ENCODE assay signal across 8 cellular contexts in the genomic region with DNA sequence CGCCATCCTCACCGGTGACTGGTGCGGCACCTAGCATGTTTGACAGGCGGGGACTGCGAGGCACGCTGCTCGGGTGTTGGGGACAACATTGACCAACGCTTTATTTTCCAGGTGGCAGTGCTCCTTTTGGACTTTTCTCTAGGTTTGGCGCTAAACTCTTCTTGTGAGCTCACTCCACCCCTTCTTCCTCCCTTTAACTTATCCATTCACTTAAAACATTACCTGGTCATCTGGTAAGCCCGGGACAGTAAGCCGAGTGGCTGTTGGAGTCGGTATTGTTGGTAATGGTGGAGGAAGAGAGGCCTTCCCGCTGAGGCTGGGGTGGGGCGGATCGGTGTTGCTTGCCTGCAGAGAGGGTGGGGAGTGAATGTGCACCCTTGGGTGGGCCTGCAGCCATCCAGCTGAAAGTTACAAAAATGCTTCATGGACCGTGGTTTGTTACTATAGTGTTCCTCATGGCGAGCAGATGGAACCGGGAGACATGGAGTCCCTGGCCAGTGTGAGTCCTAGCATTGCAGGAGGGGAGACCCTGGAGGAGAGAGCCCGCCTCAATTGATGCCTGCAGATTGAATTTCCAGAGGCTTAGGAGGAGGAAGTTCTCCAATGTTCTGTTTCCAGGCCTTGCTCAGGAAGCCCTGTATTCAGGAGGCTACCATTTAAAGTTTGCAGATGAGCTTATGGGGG. TPM values are rescaled to one million over a fixed set of nuclear protein-coding genes. Genes with fewer than 3 reads are reported as not detected.
DNase-seq lines count a peak whose midpoint lies in the region; ATAC-seq lines count a peak whose summit lies in the region.

No MANE protein-coding gene starts in this region.

- POLR2A ChIA-PET in activated CD8-positive, alpha-beta T cell treated with anti-CD3 and anti-CD28 coated beads, Interleukin-2, amount 10 ng/mL, durations not matched to agents 7 days and 5 days (lab: Charles Lee) = interaction anchor here (0.6 to 19.6 kb wide), 22 partner anchors 9 to 679 kb away, joined by 3 to 4167 read pairs (median 6); a partner anchor contains a TSS

- no peak for ATAC-seq in activated CD8-positive, alpha-beta T cell treated with anti-CD3 and anti-CD28 coated beads, Interleukin-2, amount 10 ng/mL, durations not matched to agents 7 days and 5 days
- ATAC-seq in HG03378 (IDR thresholded peaks at IDR 0.05; ENCODE audit: unreplicated experiment) = no peak

- H3K27ac Mint-ChIP-seq in activated CD8-positive, alpha-beta T cell treated with anti-CD3 and anti-CD28 coated beads, Interleukin-2, amount 10 ng/mL, durations not matched to agents 7 days and 5 days = peak overlapping the region; percentile 100

- H2AFZ ChIP-seq in neuron (ENCODE audit: low read depth, low read length) = no peak overlapping the region

- H3K4me1 ChIP-seq in neuron (ENCODE audit: insufficient read depth, low read length) = peaks cover 46% of the 10 kb centered on the region

- H3K4me3 Mint-ChIP-seq in activated CD8-positive, alpha-beta T cell treated with anti-CD3 and anti-CD28 coated beads, Interleukin-2, amount 10 ng/mL, durations not matched to agents 7 days and 5 days = peak overlapping the region; percentile 87

- H3K4me3 ChIP-seq in neuron (ENCODE audit: low read length) = peak overlapping the region; percentile 94

- peaks cover 61% of the 10 kb centered on the region for H3K36me3 Mint-ChIP-seq in activated CD8-positive, alpha-beta T cell treated with anti-CD3 and anti-CD28 coated beads, Interleukin-2, amount 10 ng/mL, durations not matched to agents 7 days and 5 days (ENCODE audit: low read depth)

- DNase-seq in stimulated activated CD4-positive, alpha-beta T cell treated with anti-CD3 and anti-CD28 coated beads, Interleukin-1b, Interleukin-23, amount 100 ng/mL, for 48 hours = peak; percentile 38
- no peak for DNase-seq in stimulated activated CD4-positive, alpha-beta T cell treated with anti-CD3 and anti-CD28 coated beads, Interleukin-4, amount 100 ng/mL, for 4 hours
- peak; percentile 56 for DNase-seq in activated CD8-positive, alpha-beta T cell treated with anti-CD3 and anti-CD28 coated beads, Interleukin-2, amount 10 ng/mL, durations not matched to agents 7 days and 5 days
- DNase-seq in fibroblast of gingiva (ENCODE audit: low read depth) (peak; percentile 38), NCI-H1048 (lab: John Stamatoyannopoulos, UW) (no peak), MV-4-11 (lab: John Stamatoyannopoulos, UW) (no peak)

- no peaks in the 10 kb centered on the region for H3K9me3 ChIP-seq in neuron (ENCODE audit: low read length)

- peaks cover 2% of the 10 kb centered on the region for H3K27me3 Mint-ChIP-seq in activated CD8-positive, alpha-beta T cell treated with anti-CD3 and anti-CD28 coated beads, Interleukin-2, amount 10 ng/mL, durations not matched to agents 7 days and 5 days (ENCODE audit: low read depth)

- peaks cover 52% of the 10 kb centered on the region for H3K4me1 Mint-ChIP-seq in activated CD8-positive, alpha-beta T cell treated with anti-CD3 and anti-CD28 coated beads, Interleukin-2, amount 10 ng/mL, durations not matched to agents 7 days and 5 days (ENCODE audit: low read depth)

- CTCF ChIA-PET in activated CD8-positive, alpha-beta T cell treated with anti-CD3 and anti-CD28 coated beads, Interleukin-2, amount 10 ng/mL, durations not matched to agents 7 days and 5 days (lab: Charles Lee) = interaction anchor here (1.0 to 14.1 kb wide), 4 partner anchors 8 to 80 kb away, joined by 3 to 538 read pairs (median 12); a partner anchor contains a TSS

- no peaks in the 10 kb centered on the region for H3K27me3 ChIP-seq in neuron (ENCODE audit: insufficient read depth, low read length)

- H3K9me3 Mint-ChIP-seq in activated CD8-positive, alpha-beta T cell treated with anti-CD3 and anti-CD28 coated beads, Interleukin-2, amount 10 ng/mL, durations not matched to agents 7 days and 5 days (ENCODE audit: insufficient read depth) = no peaks in the 10 kb centered on the region

- peaks cover 31% of the 10 kb centered on the region for H3K36me3 ChIP-seq in neuron (ENCODE audit: insufficient read depth, low read length)

RNA-seq across cellular contexts. Expression of a gene that starts 1.1 kb away (rescaled TPM):
- 100 to 1,000 TPM; 212 to 254 TPM for total RNA-seq in activated CD8-positive, alpha-beta T cell treated with anti-CD3 and anti-CD28 coated beads, Interleukin-2, amount 10 ng/mL, durations not matched to agents 7 days and 5 days

RNA-seq across cellular contexts. Expression of a gene that starts 37.2 kb away (rescaled TPM):
- total RNA-seq in activated CD8-positive, alpha-beta T cell treated with anti-CD3 and anti-CD28 coated beads, Interleukin-2, amount 10 ng/mL, durations not matched to agents 7 days and 5 days = 10 to 100 TPM; 51.0 to 54.7 TPM

RNA-seq across cellular contexts. Expression of a gene that starts 41.2 kb away (rescaled TPM):
- total RNA-seq in activated CD8-positive, alpha-beta T cell treated with anti-CD3 and anti-CD28 coated beads, Interleukin-2, amount 10 ng/mL, durations not matched to agents 7 days and 5 days = 10 to 100 TPM; 24.5 to 28.2 TPM

Comparison
In these comparisons a context has a peak if more than half of its experiments do, and no peak if none do; other contexts are left out.
1. DNase-seq: peak in stimulated activated CD4-positive, alpha-beta T cell treated with anti-CD3 and anti-CD28 coated beads, Interleukin-1b, Interleukin-23, amount 100 ng/mL, for 48 hours (single experiment), activated CD8-positive, alpha-beta T cell treated with anti-CD3 and anti-CD28 coated beads, Interleukin-2, amount 10 ng/mL, durations not matched to agents 7 days and 5 days (single experiment) and fibroblast of gingiva (single experiment); none in stimulated activated CD4-positive, alpha-beta T cell treated with anti-CD3 and anti-CD28 coated beads, Interleukin-4, amount 100 ng/mL, for 4 hours (0 of 2), NCI-H1048 (single experiment) and MV-4-11 (single experiment).